ENCODE assay signal across 18 cellular contexts in the genomic region with DNA sequence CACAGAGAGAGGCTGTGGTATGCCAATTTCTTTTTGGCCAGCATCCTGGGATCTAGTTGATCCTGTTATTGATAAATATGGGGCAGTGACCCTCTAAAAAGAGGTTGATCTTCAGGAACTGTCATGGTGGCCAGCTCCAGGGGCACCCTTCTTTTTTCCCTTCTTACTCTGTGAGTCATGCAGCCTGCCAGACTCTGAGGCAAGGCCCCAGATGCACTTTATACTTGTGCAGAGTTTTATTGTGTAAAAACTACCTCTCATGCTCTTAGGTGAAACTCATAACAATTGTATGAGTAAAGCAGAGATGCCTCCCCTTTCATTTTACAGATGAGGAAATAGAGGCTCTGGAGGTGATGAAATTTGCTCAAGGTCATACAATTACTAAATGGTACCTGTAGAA.
DNase-seq lines count a peak whose midpoint lies in the region; FAIRE-seq and TF ChIP-seq lines count a peak whose summit lies in the region.
"Had no signal": no experiment of that assay in that cellular context is flagged by ENCODE, and none has a peak within 500 bp of the region (broad histone marks: within the 10 kb centered on the region; RNA-seq: fewer than 3 reads in every experiment).

No MANE protein-coding gene starts in this region.

- POLR2A ChIA-PET in MCF 10A (lab: Yijun Ruan, JAX), result interaction anchor here (0.6 kb wide), 1 partner anchor 79 kb away, joined by 3 read pairs; no protein-coding TSS in a partner anchor

- H3K4me1 Mint-ChIP-seq in MCF 10A (ENCODE audit: insufficient read depth, unreplicated experiment) (no peaks in the 10 kb centered on the region), nephron progenitor cell (no peaks in the 10 kb centered on the region)
- H3K4me1 Mint-ChIP-seq: CD4-positive, alpha-beta memory T cell; IgD-negative memory B cell had no signal

- H3K4me3 Mint-ChIP-seq in MCF 10A (ENCODE audit: unreplicated experiment) (no peak overlapping the region), nephron progenitor cell (no peak overlapping the region)
- H3K4me3 Mint-ChIP-seq: CD4-positive, alpha-beta memory T cell; GM23338; H9; IgD-negative memory B cell had no signal

- H3K36me3 Mint-ChIP-seq in MCF 10A (ENCODE audit: insufficient read depth, unreplicated experiment), result no peaks in the 10 kb centered on the region
- no peaks in the 10 kb centered on the region for H3K36me3 Mint-ChIP-seq in nephron progenitor cell (ENCODE audit: low read depth)
- H3K36me3 Mint-ChIP-seq: CD4-positive, alpha-beta memory T cell; IgD-negative memory B cell had no signal

- peaks cover 2% of the 10 kb centered on the region for H3K27me3 ChIP-seq in mammary epithelial cell (ENCODE audit: insufficient read depth, low read length)
- H3K27me3 ChIP-seq: BE2C had no signal

- dilution Hi-C loops in mammary epithelial cell (cut with HindIII; ENCODE audit: low sequenced_read_pairs), result no loop called here

- TF ChIP-seq CTCF in MCF 10A (IDR thresholded peaks at IDR 0.05; ENCODE audit: unreplicated experiment), result no peak
- no peak for TF ChIP-seq CTCF in mammary epithelial cell (conservative IDR thresholded peaks at IDR 0.05 in 1 of 2, IDR thresholded peaks at IDR 0.05 in 1 of 2; ENCODE audit: extremely low read depth in 1 of 2, insufficient read depth in 1 of 2, low read depth in 1 of 2, low read length in 2 of 2)
- TF ChIP-seq CTCF in nephron progenitor cell (IDR thresholded peaks at IDR 0.05), result no peak

- FAIRE-seq in frontal cortex (lab: Jason Lieb, UNC), result no peak
- FAIRE-seq: GM12878, GM18507 had no signal

- no peaks in the 10 kb centered on the region for H3K4me1 ChIP-seq in mammary epithelial cell (ENCODE audit: insufficient read depth, low read length)
- H3K4me1 ChIP-seq: BE2C had no signal

- DNase-seq in MCF 10A (ENCODE audit: unreplicated experiment) (peak; percentile 25), mammary epithelial cell (no peak), amniotic epithelial cell (ENCODE audit: low read depth) (peak; percentile 15), glomerular visceral epithelial cell (ENCODE audit: extremely low spot score) (peak; percentile 8), cerebellar nuclear complex (lab: John Stamatoyannopoulos, UW) (no peak), nephron progenitor cell (no peak), frontal cortex (ENCODE audit: low spot score in 2 of 2) (no peak), T-helper 9 cell (no peak)
- DNase-seq: BE2C; CD4-positive, alpha-beta memory T cell; DMS79; H9 had no signal

- H3K9me3 Mint-ChIP-seq in MCF 10A (ENCODE audit: unreplicated experiment) (no peaks in the 10 kb centered on the region), nephron progenitor cell (no peaks in the 10 kb centered on the region)
- H3K9me3 Mint-ChIP-seq: CD4-positive, alpha-beta memory T cell; GM23338; H9 had no signal

- H3K9me3 ChIP-seq in mammary epithelial cell (replicated peaks; ENCODE audit: insufficient read depth, low read length), result no peaks in the 10 kb centered on the region
- H3K9me3 ChIP-seq: BE2C had no signal

- H2AFZ ChIP-seq in mammary epithelial cell (ENCODE audit: low read depth, low read length), result no peak overlapping the region
- H2AFZ ChIP-seq: GM23338 had no signal

- H3K9ac ChIP-seq in mammary epithelial cell (ENCODE audit: insufficient read depth, low read length), result no peak overlapping the region

- H3K4me3 ChIP-seq in mammary epithelial cell (replicated peaks in 1 of 3; ENCODE audit: insufficient read depth in 1 of 3, low read depth in 2 of 3, low read length in 3 of 3), result no peak overlapping the region
- H3K4me3 ChIP-seq: GM12878, GM23338 had no signal

- in situ Hi-C loops in mammary epithelial cell (cut with MboI; ENCODE audit: low sequenced_read_pairs in 2 of 2), result no loop called here

- H3K79me2 ChIP-seq in mammary epithelial cell (ENCODE audit: insufficient read depth, low read length), result no peaks in the 10 kb centered on the region

- BruUV-seq in MCF 10A (replicated peaks; lab: Mats Ljungman, UMichigan) (no TSS peak), mammary epithelial cell (replicated peaks; lab: Mats Ljungman, UMichigan) (no TSS peak)

- intact Hi-C loops in MCF 10A (cut with micrococcal nuclease) (loop anchor here (10.0 kb wide), 1 partner anchor 301 kb away; no protein-coding TSS in a partner anchor), mammary epithelial cell (cut with micrococcal nuclease) (no loop called here)

- H3K27ac Mint-ChIP-seq in MCF 10A (ENCODE audit: low read depth, unreplicated experiment), result no peak overlapping the region
- H3K27ac Mint-ChIP-seq in nephron progenitor cell, result no peak overlapping the region
- H3K27ac Mint-ChIP-seq: CD4-positive, alpha-beta memory T cell; GM23338; H9; IgD-negative memory B cell had no signal

- H3K4me2 ChIP-seq in mammary epithelial cell (ENCODE audit: insufficient read depth, low read depth, low read length), result no peak overlapping the region
- H3K4me2 ChIP-seq: GM23338 had no signal

- no peaks in the 10 kb centered on the region for H4K20me1 ChIP-seq in mammary epithelial cell (ENCODE audit: insufficient read depth, low read length)

- H3K36me3 ChIP-seq in mammary epithelial cell (ENCODE audit: insufficient read depth, low read length), result no peaks in the 10 kb centered on the region
- H3K36me3 ChIP-seq: BE2C had no signal

- peaks cover 11% of the 10 kb centered on the region for H3K27me3 Mint-ChIP-seq in MCF 10A (ENCODE audit: insufficient read depth, unreplicated experiment)
- peaks cover 27% of the 10 kb centered on the region for H3K27me3 Mint-ChIP-seq in nephron progenitor cell (ENCODE audit: low read depth, poor library complexity)
- H3K27me3 Mint-ChIP-seq: IgD-negative memory B cell had no signal

- CTCF ChIA-PET in MCF 10A (lab: Yijun Ruan, JAX) (interaction anchor here (0.8 kb wide), 1 partner anchor 21 kb away, joined by 3 read pairs; no protein-coding TSS in a partner anchor), mammary epithelial cell (lab: Charles Lee; ENCODE audit: low non-redundant PET) (no interaction called here)

- H3K27ac ChIP-seq in mammary epithelial cell (ENCODE audit: insufficient read depth, low read depth, low read length), result no peak overlapping the region
- H3K27ac ChIP-seq: 22Rv1, C4-2B had no signal

Comparison
In these comparisons a context has a peak if more than half of its experiments do, and no peak if none do; other contexts are left out.
1. DNase-seq: peak in MCF 10A (single experiment), amniotic epithelial cell (single experiment) and glomerular visceral epithelial cell (single experiment); none in mammary epithelial cell (single experiment), cerebellar nuclear complex (0 of 2), nephron progenitor cell (single experiment), frontal cortex (0 of 2) and T-helper 9 cell (single experiment).